1 cellular context compared by ENCODE assay signal in the genomic region with DNA sequence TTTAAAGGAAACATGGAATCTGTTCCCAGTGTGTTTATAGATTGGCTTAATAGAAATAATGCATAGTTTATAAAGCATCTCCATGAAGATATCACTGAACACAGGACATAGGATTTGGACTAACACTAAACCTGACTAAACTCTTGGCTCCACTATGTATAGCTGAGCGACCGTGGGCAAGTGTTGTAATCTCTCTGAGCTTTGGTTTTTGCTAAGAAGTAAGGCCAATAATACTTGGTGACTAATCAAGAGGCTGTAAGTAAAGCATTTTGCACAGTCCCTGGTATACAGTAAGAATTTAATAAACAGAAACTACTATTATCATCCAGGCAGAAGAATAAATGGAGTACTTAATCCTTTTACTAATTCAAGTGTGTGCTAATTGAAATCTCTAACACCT.
TF ChIP-seq lines count a peak whose summit lies in the region.

No MANE protein-coding gene starts in this region.

TF ChIP-seq in SK-N-SH, 30 proteins besides CTCF, POLR2A, EP300 and RAD21 (continued from another document):
- TF ChIP-seq MXI1 (IDR thresholded peaks at IDR 0.05; ENCODE audit: low read depth, low read length), result no peak
- TF ChIP-seq, protein P1, sequence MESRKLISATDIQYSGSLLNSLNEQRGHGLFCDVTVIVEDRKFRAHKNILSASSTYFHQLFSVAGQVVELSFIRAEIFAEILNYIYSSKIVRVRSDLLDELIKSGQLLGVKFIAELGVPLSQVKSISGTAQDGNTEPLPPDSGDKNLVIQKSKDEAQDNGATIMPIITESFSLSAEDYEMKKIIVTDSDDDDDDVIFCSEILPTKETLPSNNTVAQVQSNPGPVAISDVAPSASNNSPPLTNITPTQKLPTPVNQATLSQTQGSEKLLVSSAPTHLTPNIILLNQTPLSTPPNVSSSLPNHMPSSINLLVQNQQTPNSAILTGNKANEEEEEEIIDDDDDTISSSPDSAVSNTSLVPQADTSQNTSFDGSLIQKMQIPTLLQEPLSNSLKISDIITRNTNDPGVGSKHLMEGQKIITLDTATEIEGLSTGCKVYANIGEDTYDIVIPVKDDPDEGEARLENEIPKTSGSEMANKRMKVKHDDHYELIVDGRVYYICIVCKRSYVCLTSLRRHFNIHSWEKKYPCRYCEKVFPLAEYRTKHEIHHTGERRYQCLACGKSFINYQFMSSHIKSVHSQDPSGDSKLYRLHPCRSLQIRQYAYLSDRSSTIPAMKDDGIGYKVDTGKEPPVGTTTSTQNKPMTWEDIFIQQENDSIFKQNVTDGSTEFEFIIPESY (IDR thresholded peaks at IDR 0.05; ENCODE audit: borderline replicate concordance, low read depth), result no peak
